Comparison of ENCODE assay signal across 8 cellular contexts in genomic region chr22:31346733-31347250, GRCh38. TPM values are rescaled to one million over a fixed set of nuclear protein-coding genes. Genes with fewer than 3 reads are reported as not detected.
DNase-seq lines count a peak whose midpoint lies in the region; ATAC-seq and TF ChIP-seq lines count a peak whose summit lies in the region.

No MANE protein-coding gene starts in this region.

- no peak for ATAC-seq in HG02840 (IDR thresholded peaks at IDR 0.05; ENCODE audit: low FRiP score, unreplicated experiment)

- no peaks in the 10 kb centered on the region for H3K9me3 ChIP-seq in endocrine pancreas (ENCODE audit: control insufficient read depth, low read length)
- no peaks in the 10 kb centered on the region for H3K9me3 ChIP-seq in mesodermal cell (ENCODE audit: control insufficient read depth, low read length)

- peak; percentile 57 for TF ChIP-seq POLR2A in GM18526 (IDR thresholded peaks at IDR 0.05; ENCODE audit: extremely low read depth, insufficient read length)

- H3K79me2 ChIP-seq in ACC112 (ENCODE audit: control insufficient read depth, insufficient read depth, low read length, unreplicated experiment) = peaks cover 7% of the 10 kb centered on the region

- WGBS in mesodermal cell (ENCODE audit: insufficient coverage in 2 of 2), 2 experiments = 0 to 1% methylated on average over 28 to 36 of the region's 40 CpGs

- peak overlapping the region; percentile 57; the same call in 1 of the 2 replicates for H3K27ac ChIP-seq in ACC112 (ENCODE audit: low read depth, low read length)
- peak overlapping the region; percentile 92 for H3K27ac ChIP-seq in mesodermal cell (ENCODE audit: low read depth, low read length, severe bottlenecking)
- peak overlapping the region; percentile 87 for H3K27ac ChIP-seq in substantia nigra (ENCODE audit: low read depth, low read length, poor library complexity, severe bottlenecking)

- no peaks in the 10 kb centered on the region for H3K27me3 ChIP-seq in ACC112 (ENCODE audit: insufficient read depth, low read length)
- H3K27me3 ChIP-seq in endocrine pancreas (ENCODE audit: control insufficient read depth, insufficient read depth, low read length) = no peaks in the 10 kb centered on the region

- H3K4me1 ChIP-seq in ACC112 (ENCODE audit: control insufficient read depth, insufficient read depth, low read length, unreplicated experiment) (peaks cover 20% of the 10 kb centered on the region), endocrine pancreas (ENCODE audit: control insufficient read depth, insufficient read depth, low read length) (no peaks in the 10 kb centered on the region), mesodermal cell (ENCODE audit: control insufficient read depth, insufficient read depth, low read length, poor library complexity, severe bottlenecking) (peaks cover 28% of the 10 kb centered on the region)

- H3K4me3 ChIP-seq in ACC112 (ENCODE audit: low read depth, low read length) (peak overlapping the region; percentile 88), endocrine pancreas (ENCODE audit: control insufficient read depth, insufficient read depth, low read length) (no peak overlapping the region), mesodermal cell (ENCODE audit: extremely low read depth, insufficient read depth, low read length, poor library complexity, severe bottlenecking) (peak overlapping the region; percentile 73)

- peak overlapping the region; percentile 79 for H3K9ac ChIP-seq in endocrine pancreas (ENCODE audit: control insufficient read depth, insufficient read depth, low read length)

- H3K36me3 ChIP-seq in ACC112 (ENCODE audit: insufficient read depth, low read length) (no peaks in the 10 kb centered on the region), endocrine pancreas (ENCODE audit: control insufficient read depth, insufficient read depth, low read length) (no peaks in the 10 kb centered on the region), mesodermal cell (ENCODE audit: control insufficient read depth, insufficient read depth, low read length) (peaks cover 28% of the 10 kb centered on the region)

- peak overlapping the region; percentile 45 for H2AFZ ChIP-seq in ACC112 (ENCODE audit: low read length, unreplicated experiment)

- DNase-seq in NCI-H2029 (lab: John Stamatoyannopoulos, UW) (peak; percentile 29), substantia nigra (lab: John Stamatoyannopoulos, UW) (peak in 30 of 49 donors; percentile 45 to 81 (median 66))
- peak; percentile 14 for DNase-seq in activated CD4-positive, alpha-beta T cell treated with anti-CD3 and anti-CD28 coated beads, Interleukin-2, amount 50 U/mL, for 1 hour

RNA-seq across cellular contexts. Expression of gene PATZ1, which starts 0.6 kb away (rescaled TPM):
- polyA plus RNA-seq in mesodermal cell (2013, experiment 1 of 2) = 29.8 TPM
- 28.4 TPM for polyA plus RNA-seq in mesodermal cell (2013, experiment 2 of 2)

RNA-seq across cellular contexts. Expression of gene DRG1, which starts 52.6 kb away (rescaled TPM):
- 79.2 TPM for polyA plus RNA-seq in mesodermal cell (2013, experiment 1 of 2)
- polyA plus RNA-seq in mesodermal cell (2013, experiment 2 of 2) = 72.8 TPM

RNA-seq across cellular contexts. Expression of gene PIK3IP1, which starts 54.5 kb away (rescaled TPM):
- polyA plus RNA-seq in mesodermal cell (2013, experiment 1 of 2) = 15.9 TPM
- 13.4 TPM for polyA plus RNA-seq in mesodermal cell (2013, experiment 2 of 2)

Comparison
In these comparisons a context has a peak if more than half of its experiments do, and no peak if none do; other contexts are left out.
1. DNase-seq: peak in every context shown above with its lines; median percentile 66 in substantia nigra; 29 in NCI-H2029; 14 in activated CD4-positive, alpha-beta T cell treated with anti-CD3 and anti-CD28 coated beads, Interleukin-2, amount 50 U/mL, for 1 hour.